12 cellular contexts compared by ENCODE assay signal in genomic region chr6:7157752-7158616, GRCh38. TPM values are rescaled to one million over a fixed set of nuclear protein-coding genes. Genes with fewer than 3 reads are reported as not detected.
DNase-seq lines count a peak whose midpoint lies in the region; TF ChIP-seq lines count a peak whose summit lies in the region.
"Had no signal": no experiment of that assay in that cellular context is flagged by ENCODE, and none has a peak within 500 bp of the region (broad histone marks: within the 10 kb centered on the region; RNA-seq: fewer than 3 reads in every experiment).

No MANE protein-coding gene starts in this region.

- intact Hi-C loops in left ventricle myocardium inferior (cut with micrococcal nuclease) (no loop called here), OCI-LY7 (cut with micrococcal nuclease; ENCODE audit: unreplicated experiment) (no loop called here)

- DNase-seq in left ventricle myocardium inferior (no peak), right atrium auricular region (ENCODE audit: low spot score) (no peak), kidney glomerular epithelial cell (lab: John Stamatoyannopoulos, UW) (peak; percentile 37), type B pancreatic cell (ENCODE audit: extremely low spot score, unreplicated experiment) (no peak), DMS153 (lab: John Stamatoyannopoulos, UW) (no peak), NCI-H345 (lab: John Stamatoyannopoulos, UW) (no peak), OCI-LY7 (ENCODE audit: low spot score) (no peak)
- DNase-seq: activated CD4-positive, alpha-beta T cell treated with anti-CD3 and anti-CD28 coated beads for 4 hours; adrenal gland; MV-4-11 had no signal

- peaks cover 94% of the 10 kb centered on the region for H3K4me1 ChIP-seq in left ventricle myocardium inferior
- H3K4me1 ChIP-seq in right atrium auricular region, result peaks cover 0 to 69% of the 10 kb centered on the region in 2 donors
- H3K4me1 ChIP-seq in OCI-LY7 (ENCODE audit: insufficient read depth, low read length, poor library complexity, severe bottlenecking), result peaks cover 26% of the 10 kb centered on the region

- peak overlapping the region; percentile 47 for H3K27ac Mint-ChIP-seq in activated naive CD8-positive, alpha-beta T cell
- peak overlapping the region; percentile 37 for H3K27ac Mint-ChIP-seq in type B pancreatic cell

- CTCF ChIA-PET in OCI-LY7 (lab: Charles Lee; ENCODE audit: unreplicated experiment), result no interaction called here

- no peak overlapping the region for H3K4me2 ChIP-seq in OCI-LY7 (ENCODE audit: low read length)

- peak overlapping the region; percentile 67 for H3K27ac ChIP-seq in left ventricle myocardium inferior (replicated peaks)
- H3K27ac ChIP-seq in right atrium auricular region, result peak overlapping the region in 1 of 2 donors; percentile 16
- no peak overlapping the region for H3K27ac ChIP-seq in OCI-LY7 (ENCODE audit: low read depth, low read length, poor library complexity, severe bottlenecking)

- peaks cover 77% of the 10 kb centered on the region for H3K4me1 Mint-ChIP-seq in activated naive CD8-positive, alpha-beta T cell (ENCODE audit: low read depth)
- H3K4me1 Mint-ChIP-seq in type B pancreatic cell (ENCODE audit: unreplicated experiment), result peaks cover 76% of the 10 kb centered on the region

- peaks cover 20% of the 10 kb centered on the region for H4K20me1 ChIP-seq in OCI-LY7 (ENCODE audit: insufficient read depth, low read length)

- POLR2A ChIA-PET in OCI-LY7 (lab: Charles Lee), result no interaction called here

- no peaks in the 10 kb centered on the region for H3K27me3 Mint-ChIP-seq in activated naive CD8-positive, alpha-beta T cell
- no peaks in the 10 kb centered on the region for H3K27me3 Mint-ChIP-seq in type B pancreatic cell

- no peak overlapping the region for H3K4me3 Mint-ChIP-seq in activated naive CD8-positive, alpha-beta T cell
- peak overlapping the region; percentile 47 for H3K4me3 Mint-ChIP-seq in type B pancreatic cell

- TF ChIP-seq CTCF in left ventricle myocardium inferior (IDR thresholded peaks at IDR 0.05; ENCODE audit: borderline replicate concordance) (no peak), right atrium auricular region (IDR thresholded peaks at IDR 0.05) (peak in 1 of 2 donors; percentile 26), type B pancreatic cell (conservative IDR thresholded peaks at IDR 0.05) (no peak), OCI-LY7 (conservative IDR thresholded peaks at IDR 0.05; ENCODE audit: low read length) (no peak)

- H3K9me2 ChIP-seq in OCI-LY7 (ENCODE audit: insufficient read depth, low read length), result no peaks in the 10 kb centered on the region

- no peaks in the 10 kb centered on the region for H3K9me3 Mint-ChIP-seq in activated naive CD8-positive, alpha-beta T cell (ENCODE audit: low read depth)
- H3K9me3 Mint-ChIP-seq in type B pancreatic cell, result no peaks in the 10 kb centered on the region

- H2AFZ ChIP-seq in OCI-LY7 (ENCODE audit: low read length), result no peak overlapping the region

- H3K36me3 ChIP-seq in left ventricle myocardium inferior (no peaks in the 10 kb centered on the region), right atrium auricular region (no peaks in the 10 kb centered on the region), OCI-LY7 (ENCODE audit: insufficient read depth, low read length) (no peaks in the 10 kb centered on the region)
- H3K36me3 ChIP-seq: adrenal gland had no signal

- no peak overlapping the region for H3K4me3 ChIP-seq in left ventricle myocardium inferior
- H3K4me3 ChIP-seq in right atrium auricular region, result no peak overlapping the region
- H3K4me3 ChIP-seq in OCI-LY7 (ENCODE audit: low read depth, low read length, poor library complexity, severe bottlenecking), result no peak overlapping the region
- H3K4me3 ChIP-seq: adrenal gland, lung had no signal

- BruUV-seq in OCI-LY7 (replicated peaks; lab: Mats Ljungman, UMichigan), result no TSS peak

- peaks cover 2% of the 10 kb centered on the region for H3K36me3 Mint-ChIP-seq in activated naive CD8-positive, alpha-beta T cell
- peaks cover 5% of the 10 kb centered on the region for H3K36me3 Mint-ChIP-seq in type B pancreatic cell

- no peaks in the 10 kb centered on the region for H3K9me3 ChIP-seq in left ventricle myocardium inferior (replicated peaks)
- H3K9me3 ChIP-seq in right atrium auricular region, result no peaks in the 10 kb centered on the region
- no peaks in the 10 kb centered on the region for H3K9me3 ChIP-seq in OCI-LY7 (ENCODE audit: low read length)
- H3K9me3 ChIP-seq: adrenal gland had no signal

- H3K79me2 ChIP-seq in OCI-LY7 (ENCODE audit: insufficient read depth, low read depth, low read length), result no peaks in the 10 kb centered on the region

- H3K27me3 ChIP-seq in left ventricle myocardium inferior (ENCODE audit: low read depth), result no peaks in the 10 kb centered on the region
- H3K27me3 ChIP-seq in right atrium auricular region, result no peaks in the 10 kb centered on the region
- H3K27me3 ChIP-seq: adrenal gland had no signal

RNA-seq across cellular contexts. Expression of gene RREB1, which starts 50.2 kb away (rescaled TPM):
- 33.3 TPM for total RNA-seq in left ventricle myocardium inferior
- 10 to 100 TPM; 25.5 to 30.3 TPM for total RNA-seq in right atrium auricular region
- total RNA-seq in type B pancreatic cell (ENCODE audit: low replicate concordance), result 43.9 and 67.0 TPM in 2 replicates
- 3.4 and 4.4 TPM in 2 replicates for total RNA-seq in OCI-LY7 (2014; rRNA removed; shearing (Covaris generic))
- total RNA-seq in OCI-LY7 (2022), result 5.5 and 7.1 TPM in 2 replicates
